ENCODE assay signal across 24 cellular contexts in genomic region chr21:26501622-26502021, GRCh38.
"Had no signal": no experiment of that assay in that cellular context is flagged by ENCODE, and none has a peak within 500 bp of the region (broad histone marks: within the 10 kb centered on the region; RNA-seq: fewer than 3 reads in every experiment).

No MANE protein-coding gene starts in this region.

- H3K4me1 ChIP-seq: pancreas, prostate gland, right lobe of liver, uterus had no signal

- H3K9me3 ChIP-seq: pancreas, prostate gland, right lobe of liver, tibial nerve, uterus had no signal

- H3K27me3 ChIP-seq: hepatocyte, pancreas, right lobe of liver, tibial nerve, uterus had no signal

- H3K4me3 ChIP-seq: hepatocyte, left ventricle myocardium inferior, lung, pancreas, prostate gland, right lobe of liver, smooth muscle cell, tibial nerve, uterus had no signal

- H3K79me2 ChIP-seq: hepatocyte had no signal

- H3K36me3 ChIP-seq: left ventricle myocardium inferior, pancreas, prostate gland, right lobe of liver, tibial nerve, uterus had no signal

- H2AFZ ChIP-seq: hepatocyte had no signal

- ATAC-seq: naive thymus-derived CD4-positive, alpha-beta T cell; natural killer cell treated with Interleukin-12 subunit alpha and Interleukin-12 subunit beta and Interleukin-15 and Interleukin-18, amount 100 ng/mL, for 72 hours; pancreas; right lobe of liver; stimulated activated memory B cell treated with anti-CD40 and anti-IgM and Interleukin-4, amounts not matched to agents 10 μg/mL and 1 μg/mL and 100 μg/mL, for 72 hours; stimulated activated naive CD8-positive, alpha-beta T cell treated with anti-CD3 and anti-CD28 coated beads, Interleukin-15, amount 100 ng/mL, for 72 hours had no signal

- H3K4me2 ChIP-seq: hepatocyte, smooth muscle cell had no signal

- H3K27ac ChIP-seq: hepatocyte, left ventricle myocardium inferior, pancreas, prostate gland, right lobe of liver, tibial nerve, uterus had no signal

- DNase-seq: islet precursor cell; left ventricle myocardium inferior; mesendoderm; naive thymus-derived CD4-positive, alpha-beta T cell; nucleus accumbens; pancreas; posterior cingulate gyrus; retina; right lobe of liver; stimulated activated CD4-positive, alpha-beta T cell treated with anti-CD3 and anti-CD28 coated beads, Interleukin-1b, Interleukin-23, amount 100 ng/mL, for 48 hours; stimulated activated CD4-positive, alpha-beta T cell treated with anti-CD3 and anti-CD28 coated beads, Interleukin-2, amount 100 ng/mL, for 48 hours; stimulated activated CD4-positive, alpha-beta T cell treated with anti-CD3 and anti-CD28 coated beads, Interleukin-4, amount 100 ng/mL, for 4 hours; stimulated activated CD8-positive, alpha-beta memory T cell treated with anti-CD3 and anti-CD28 coated beads, Interleukin-4, amount 100 ng/mL, for 48 hours; stimulated activated naive CD4-positive, alpha-beta T cell treated with Interleukin-2 at 50 U/mL for 16 hours; stimulated activated naive CD8-positive, alpha-beta T cell treated with anti-CD3 and anti-CD28 coated beads, Interleukin-15, amount 100 ng/mL, for 72 hours; substantia nigra; uterus had no signal
